In genomic region chr12:91316825-91317224, GRCh38 we compare ENCODE assay signal across 1 cellular context.
TF ChIP-seq lines count a peak whose summit lies in the region.

No MANE protein-coding gene starts in this region.

TF ChIP-seq in HepG2, 621 proteins besides CTCF, POLR2A, EP300 and RAD21 (continued from another document):
- TF ChIP-seq ZHX2 (IDR thresholded peaks at IDR 0.05; ENCODE audit: low read depth) = no peak
- no peak for TF ChIP-seq ZHX2 (CRISPR knock-in tag; IDR thresholded peaks at IDR 0.05; ENCODE audit: borderline replicate concordance)
- TF ChIP-seq ELF1 (CRISPR knock-in tag; IDR thresholded peaks at IDR 0.05) = no peak
- TF ChIP-seq YY1 (IDR thresholded peaks at IDR 0.05; ENCODE audit: insufficient read depth, insufficient replicate concordance, low read depth, low read length) = no peak
- TF ChIP-seq ZNF569 (CRISPR knock-in tag; IDR thresholded peaks at IDR 0.05; ENCODE audit: borderline replicate concordance) = no peak
- no peak for TF ChIP-seq MTA3 (CRISPR knock-in tag; IDR thresholded peaks at IDR 0.05)
- TF ChIP-seq ATF3 (CRISPR knock-in tag; IDR thresholded peaks at IDR 0.05) = no peak
- TF ChIP-seq ZNF234 (CRISPR knock-in tag; conservative IDR thresholded peaks at IDR 0.05) = no peak
- TF ChIP-seq ZSCAN12 (CRISPR knock-in tag; IDR thresholded peaks at IDR 0.05) = no peak
- TF ChIP-seq HHEX (CRISPR knock-in tag; IDR thresholded peaks at IDR 0.05) = no peak
- TF ChIP-seq SOX5 (CRISPR knock-in tag; IDR thresholded peaks at IDR 0.05; ENCODE audit: borderline replicate concordance) = no peak
